Comparison of ENCODE assay signal across 1 cellular context in genomic region chr17:17851603-17852002, GRCh38.
TF ChIP-seq lines count a peak whose summit lies in the region.

No MANE protein-coding gene starts in this region.

TF ChIP-seq in SK-N-SH, 30 proteins besides CTCF, POLR2A, EP300 and RAD21:
- TF ChIP-seq IRF3 (IDR thresholded peaks at IDR 0.05; ENCODE audit: low read depth, low read length) (no peak), TAF1 (IDR thresholded peaks at IDR 0.05; ENCODE audit: borderline replicate concordance, low read depth, low read length) (no peak), MAX (IDR thresholded peaks at IDR 0.05; ENCODE audit: low read depth) (no peak), ELF1 (IDR thresholded peaks at IDR 0.05) (no peak), POLR2AphosphoS5 (IDR thresholded peaks at IDR 0.05; ENCODE audit: low read depth, low read length) (no peak), TCF12 (IDR thresholded peaks at IDR 0.05) (no peak), YY1 (IDR thresholded peaks at IDR 0.05; ENCODE audit: low read depth) (no peak), SIN3A (IDR thresholded peaks at IDR 0.05; ENCODE audit: borderline replicate concordance, low read depth, low read length) (no peak), NFIC (IDR thresholded peaks at IDR 0.05; ENCODE audit: borderline replicate concordance) (no peak), RFX5 (IDR thresholded peaks at IDR 0.05; ENCODE audit: low read length) (no peak), MEF2A (IDR thresholded peaks at IDR 0.05; ENCODE audit: borderline replicate concordance, low read depth) (no peak), RCOR1 (IDR thresholded peaks at IDR 0.05; ENCODE audit: low read length) (no peak), GABPA (IDR thresholded peaks at IDR 0.05; ENCODE audit: low read depth) (no peak), JUND (IDR thresholded peaks at IDR 0.05) (no peak), GATA2 (CRISPR knock-in tag; IDR thresholded peaks at IDR 0.05) (no peak)
- TF ChIP-seq, protein P1, sequence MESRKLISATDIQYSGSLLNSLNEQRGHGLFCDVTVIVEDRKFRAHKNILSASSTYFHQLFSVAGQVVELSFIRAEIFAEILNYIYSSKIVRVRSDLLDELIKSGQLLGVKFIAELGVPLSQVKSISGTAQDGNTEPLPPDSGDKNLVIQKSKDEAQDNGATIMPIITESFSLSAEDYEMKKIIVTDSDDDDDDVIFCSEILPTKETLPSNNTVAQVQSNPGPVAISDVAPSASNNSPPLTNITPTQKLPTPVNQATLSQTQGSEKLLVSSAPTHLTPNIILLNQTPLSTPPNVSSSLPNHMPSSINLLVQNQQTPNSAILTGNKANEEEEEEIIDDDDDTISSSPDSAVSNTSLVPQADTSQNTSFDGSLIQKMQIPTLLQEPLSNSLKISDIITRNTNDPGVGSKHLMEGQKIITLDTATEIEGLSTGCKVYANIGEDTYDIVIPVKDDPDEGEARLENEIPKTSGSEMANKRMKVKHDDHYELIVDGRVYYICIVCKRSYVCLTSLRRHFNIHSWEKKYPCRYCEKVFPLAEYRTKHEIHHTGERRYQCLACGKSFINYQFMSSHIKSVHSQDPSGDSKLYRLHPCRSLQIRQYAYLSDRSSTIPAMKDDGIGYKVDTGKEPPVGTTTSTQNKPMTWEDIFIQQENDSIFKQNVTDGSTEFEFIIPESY (IDR thresholded peaks at IDR 0.05; ENCODE audit: borderline replicate concordance, low read depth), result no peak
- TF ChIP-seq, protein P2, sequence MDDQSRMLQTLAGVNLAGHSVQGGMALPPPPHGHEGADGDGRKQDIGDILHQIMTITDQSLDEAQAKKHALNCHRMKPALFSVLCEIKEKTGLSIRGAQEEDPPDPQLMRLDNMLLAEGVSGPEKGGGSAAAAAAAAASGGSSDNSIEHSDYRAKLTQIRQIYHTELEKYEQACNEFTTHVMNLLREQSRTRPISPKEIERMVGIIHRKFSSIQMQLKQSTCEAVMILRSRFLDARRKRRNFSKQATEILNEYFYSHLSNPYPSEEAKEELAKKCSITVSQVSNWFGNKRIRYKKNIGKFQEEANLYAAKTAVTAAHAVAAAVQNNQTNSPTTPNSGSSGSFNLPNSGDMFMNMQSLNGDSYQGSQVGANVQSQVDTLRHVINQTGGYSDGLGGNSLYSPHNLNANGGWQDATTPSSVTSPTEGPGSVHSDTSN (IDR thresholded peaks at IDR 0.05), result no peak
- TF ChIP-seq, protein P3, sequence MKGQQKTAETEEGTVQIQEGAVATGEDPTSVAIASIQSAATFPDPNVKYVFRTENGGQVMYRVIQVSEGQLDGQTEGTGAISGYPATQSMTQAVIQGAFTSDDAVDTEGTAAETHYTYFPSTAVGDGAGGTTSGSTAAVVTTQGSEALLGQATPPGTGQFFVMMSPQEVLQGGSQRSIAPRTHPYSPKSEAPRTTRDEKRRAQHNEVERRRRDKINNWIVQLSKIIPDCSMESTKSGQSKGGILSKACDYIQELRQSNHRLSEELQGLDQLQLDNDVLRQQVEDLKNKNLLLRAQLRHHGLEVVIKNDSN (IDR thresholded peaks at IDR 0.05; ENCODE audit: borderline replicate concordance, low read depth), result no peak
